1 cellular context compared by ENCODE assay signal in genomic region chr2:59076079-59076619, GRCh38.
A peak's percentile ranks its signal among the peaks of the same experiment; 100 is the strongest.
TF ChIP-seq lines count a peak whose summit lies in the region.

No MANE protein-coding gene starts in this region.

TF ChIP-seq in HEK293, 187 proteins besides CTCF, POLR2A, EP300 and RAD21 (continued from another document and continues in another):
- no peak for TF ChIP-seq ZNF518A (tag by site-specific recombination; conservative IDR thresholded peaks at IDR 0.05; ENCODE audit: low read depth)
- no peak for TF ChIP-seq SP3 (tag by site-specific recombination; IDR thresholded peaks at IDR 0.05)
- no peak; the same call in 1 of the 2 replicates for TF ChIP-seq ZBTB21 (tag by site-specific recombination; IDR thresholded peaks at IDR 0.05)
- TF ChIP-seq PRDM10 (tag by site-specific recombination; IDR thresholded peaks at IDR 0.05) = no peak
- TF ChIP-seq ZNF623 (tag by site-specific recombination; IDR thresholded peaks at IDR 0.05) = no peak
- no peak for TF ChIP-seq ZNF404 (tag by site-specific recombination; IDR thresholded peaks at IDR 0.05)
- no peak for TF ChIP-seq ZNF280C (tag by site-specific recombination; IDR thresholded peaks at IDR 0.05)
- TF ChIP-seq ZNF692 (tag by site-specific recombination; IDR thresholded peaks at IDR 0.05) = no peak
- TF ChIP-seq ZNF707 (tag by site-specific recombination; IDR thresholded peaks at IDR 0.05) = no peak
- no peak for TF ChIP-seq PRDM1 (tag by site-specific recombination; IDR thresholded peaks at IDR 0.05)
- no peak for TF ChIP-seq ZNF530 (tag by site-specific recombination; IDR thresholded peaks at IDR 0.05; ENCODE audit: low read depth)
- no peak for TF ChIP-seq ZNF560 (tag by site-specific recombination; IDR thresholded peaks at IDR 0.05; ENCODE audit: borderline replicate concordance)
- no peak for TF ChIP-seq SALL2 (tag by site-specific recombination; IDR thresholded peaks at IDR 0.05; ENCODE audit: borderline replicate concordance)
- no peak for TF ChIP-seq ZNF768 (tag by site-specific recombination; IDR thresholded peaks at IDR 0.05)
- no peak for TF ChIP-seq ZNF645 (tag by site-specific recombination; IDR thresholded peaks at IDR 0.05)
- TF ChIP-seq MZF1 (tag by site-specific recombination; IDR thresholded peaks at IDR 0.05; ENCODE audit: borderline replicate concordance) = no peak
- TF ChIP-seq HOXD13 (CRISPR knock-in tag; IDR thresholded peaks at IDR 0.05; ENCODE audit: borderline replicate concordance) = no peak
- TF ChIP-seq ZNF114 (tag by site-specific recombination; IDR thresholded peaks at IDR 0.05) = no peak
- no peak for TF ChIP-seq HIC1 (tag by site-specific recombination; IDR thresholded peaks at IDR 0.05)
- TF ChIP-seq BCL6B (tag by site-specific recombination; IDR thresholded peaks at IDR 0.05) = peak; percentile 99
- TF ChIP-seq ZBTB17 (tag by site-specific recombination; IDR thresholded peaks at IDR 0.05) = 0 out of 2 replicates have a peak, but pooled peaks have one; percentile 12
- no peak for TF ChIP-seq ZBTB44 (tag by site-specific recombination; IDR thresholded peaks at IDR 0.05)
- 0 out of 2 replicates have a peak, but pooled peaks have one; percentile 20 for TF ChIP-seq KLF10 (tag by site-specific recombination; IDR thresholded peaks at IDR 0.05)
- 0 out of 2 replicates have a peak, but pooled peaks have one; percentile 21 for TF ChIP-seq KLF16 (tag by site-specific recombination; IDR thresholded peaks at IDR 0.05)
- TF ChIP-seq ZNF571 (tag by site-specific recombination; IDR thresholded peaks at IDR 0.05) = no peak
- 0 out of 2 replicates have a peak, but pooled peaks have one; percentile 14 for TF ChIP-seq WT1 (tag by site-specific recombination; IDR thresholded peaks at IDR 0.05)
- no peak for TF ChIP-seq ZNF140 (tag by site-specific recombination; IDR thresholded peaks at IDR 0.05)
- TF ChIP-seq RBAK (tag by site-specific recombination; IDR thresholded peaks at IDR 0.05) = no peak
- peak; percentile 82 for TF ChIP-seq PRDM6 (tag by site-specific recombination; IDR thresholded peaks at IDR 0.05)
- TF ChIP-seq ZNF488 (tag by site-specific recombination; IDR thresholded peaks at IDR 0.05) = no peak
- TF ChIP-seq ZFHX2 (tag by site-specific recombination; conservative IDR thresholded peaks at IDR 0.05) = no peak
